8 cellular contexts compared by ENCODE assay signal in genomic region chr9:127244609-127245601, GRCh38.
DNase-seq lines count a peak whose midpoint lies in the region; ATAC-seq, FAIRE-seq and TF ChIP-seq lines count a peak whose summit lies in the region.

No MANE protein-coding gene starts in this region.

- H3K4me1 ChIP-seq in OCI-LY3 (ENCODE audit: low read length) = peaks cover 11% of the 10 kb centered on the region

- H4K20me1 ChIP-seq in OCI-LY3 (ENCODE audit: insufficient read depth, low read length) = no peaks in the 10 kb centered on the region

- H3K36me3 ChIP-seq in OCI-LY3 (replicated peaks; ENCODE audit: low read depth, low read length) = no peaks in the 10 kb centered on the region

- no peak for FAIRE-seq in D721Med (lab: Jason Lieb, UNC)

- TF ChIP-seq CTCF in D721Med (IDR thresholded peaks at IDR 0.05; ENCODE audit: insufficient read depth, missing control alignments) = no peak
- no peak for TF ChIP-seq CTCF in OCI-LY3 (IDR thresholded peaks at IDR 0.05; ENCODE audit: low read depth, low read length)

- peak overlapping the region; percentile 62 for H3K9ac ChIP-seq in OCI-LY3 (ENCODE audit: low read length)

- peak overlapping the region; percentile 98 for H2AFZ ChIP-seq in OCI-LY3 (ENCODE audit: low read depth, low read length)

- H3K27ac ChIP-seq in OCI-LY3 (ENCODE audit: low read length) = no peak overlapping the region

- no peaks in the 10 kb centered on the region for H3K27me3 ChIP-seq in OCI-LY3 (ENCODE audit: low read depth, low read length)

- ATAC-seq in GM21515 (IDR thresholded peaks at IDR 0.05; ENCODE audit: unreplicated experiment) = peak; percentile 100

- DNase-seq in D721Med (ENCODE audit: insufficient read length, low spot score) (peak; percentile 76), HuH-7 (ENCODE audit: low spot score) (peak; percentile 95), activated T-cell treated with anti-CD3 and anti-CD28 coated beads for 1 hour (ENCODE audit: low read depth) (peak; percentile 91), epidermal melanocyte (ENCODE audit: insufficient read length, low spot score) (peak; percentile 97), middle frontal gyrus (ENCODE audit: extremely low spot score, low spot score) (peak; percentile 96)
- DNase-seq in stimulated activated CD8-positive, alpha-beta memory T cell treated with anti-CD3 and anti-CD28 coated beads, Interleukin-15, amount 100 ng/mL, for 48 hours (ENCODE audit: low read depth in 2 of 2) = peak; percentile 93 to 95

- H3K79me2 ChIP-seq in OCI-LY3 (ENCODE audit: low read length) = no peaks in the 10 kb centered on the region

- peak overlapping the region; percentile 89 for H3K4me2 ChIP-seq in OCI-LY3 (ENCODE audit: low read length)

- H3K4me3 ChIP-seq in OCI-LY3 (ENCODE audit: low read length) = peak overlapping the region; percentile 90

- no peaks in the 10 kb centered on the region for H3K9me3 ChIP-seq in OCI-LY3 (ENCODE audit: insufficient read depth, low read length)
